14 cellular contexts compared by ENCODE assay signal in the genomic region with DNA sequence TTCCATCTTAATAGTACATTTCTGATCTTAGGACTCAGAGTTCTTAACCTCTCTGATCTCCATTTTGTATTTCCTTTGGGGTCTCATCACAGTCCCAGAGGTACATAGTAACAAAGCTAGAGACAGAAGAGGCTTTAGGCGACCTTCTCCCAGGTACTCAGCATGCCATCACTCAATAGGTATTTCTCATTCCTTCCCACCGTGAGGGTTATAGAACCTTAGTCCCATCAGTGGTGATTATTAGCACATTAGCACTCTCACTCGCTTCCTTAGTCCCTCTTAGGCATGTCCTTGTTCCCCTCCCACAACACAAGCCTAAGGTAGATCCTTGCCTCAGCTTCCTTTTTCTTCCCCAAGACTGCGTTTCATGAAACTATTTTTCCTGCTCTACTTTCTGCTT.
"Had no signal": no experiment of that assay in that cellular context is flagged by ENCODE, and none has a peak within 500 bp of the region (broad histone marks: within the 10 kb centered on the region; RNA-seq: fewer than 3 reads in every experiment).

No MANE protein-coding gene starts in this region.

- H3K4me3 Mint-ChIP-seq: activated CD4-positive, alpha-beta memory T cell treated with anti-CD3 and anti-CD28 coated beads for 36 hours; activated T-cell treated with anti-CD3 and anti-CD28 coated beads, Interleukin-2, amount 50 U/mL, for 4 hours; naive thymus-derived CD4-positive, alpha-beta T cell had no signal

- H3K27ac Mint-ChIP-seq: activated CD4-positive, alpha-beta memory T cell treated with anti-CD3 and anti-CD28 coated beads for 36 hours; naive thymus-derived CD4-positive, alpha-beta T cell had no signal

- DNase-seq: activated CD4-positive, alpha-beta memory T cell treated with anti-CD3 and anti-CD28 coated beads for 36 hours; activated effector memory CD4-positive, alpha-beta T cell treated with Interleukin-2 at 50 U/mL for 16 hours; activated naive CD4-positive, alpha-beta T cell treated with anti-CD3 and anti-CD28 coated beads, Interleukin-2, amount 50 U/mL, for 16 hours; activated T-cell treated with anti-CD3 and anti-CD28 coated beads, Interleukin-2, amount 50 U/mL, for 4 hours; adrenal gland; foreskin fibroblast; left colon; lower lobe of right lung; naive thymus-derived CD4-positive, alpha-beta T cell; stimulated activated CD4-positive, alpha-beta T cell treated with anti-CD3 and anti-CD28 coated beads, Interleukin-12 subunit alpha, Interleukin-12 subunit beta, amount 100 ng/mL, for 4 hours; stimulated activated CD4-positive, alpha-beta T cell treated with anti-CD3 and anti-CD28 coated beads, Interleukin-2, amount 100 ng/mL, for 24 hours; stimulated activated naive CD4-positive, alpha-beta T cell; tibial artery had no signal

- H3K9me3 ChIP-seq: adrenal gland, lower lobe of right lung, tibial artery had no signal

- ATAC-seq: activated T-cell treated with anti-CD3 and anti-CD28 coated beads, Interleukin-2, amount 50 U/mL, for 4 hours; left colon; lower lobe of right lung; naive thymus-derived CD4-positive, alpha-beta T cell had no signal

- H3K36me3 ChIP-seq: adrenal gland, lower lobe of right lung, tibial artery had no signal

- H3K27ac ChIP-seq: adrenal gland, lower lobe of right lung, parathyroid adenoma, tibial artery had no signal

- H3K36me3 Mint-ChIP-seq: activated CD4-positive, alpha-beta memory T cell treated with anti-CD3 and anti-CD28 coated beads for 36 hours; naive thymus-derived CD4-positive, alpha-beta T cell had no signal

- H3K9me3 Mint-ChIP-seq: activated CD4-positive, alpha-beta memory T cell treated with anti-CD3 and anti-CD28 coated beads for 36 hours; activated T-cell treated with anti-CD3 and anti-CD28 coated beads, Interleukin-2, amount 50 U/mL, for 4 hours had no signal

- H3K4me1 ChIP-seq: parathyroid adenoma had no signal

- H3K4me3 ChIP-seq: adrenal gland, lower lobe of right lung, tibial artery had no signal

- H3K27me3 Mint-ChIP-seq: activated CD4-positive, alpha-beta memory T cell treated with anti-CD3 and anti-CD28 coated beads for 36 hours had no signal

- H3K9ac ChIP-seq: parathyroid adenoma had no signal

- H3K27me3 ChIP-seq: adrenal gland, tibial artery had no signal
